8 cellular contexts compared by ENCODE assay signal in the genomic region with DNA sequence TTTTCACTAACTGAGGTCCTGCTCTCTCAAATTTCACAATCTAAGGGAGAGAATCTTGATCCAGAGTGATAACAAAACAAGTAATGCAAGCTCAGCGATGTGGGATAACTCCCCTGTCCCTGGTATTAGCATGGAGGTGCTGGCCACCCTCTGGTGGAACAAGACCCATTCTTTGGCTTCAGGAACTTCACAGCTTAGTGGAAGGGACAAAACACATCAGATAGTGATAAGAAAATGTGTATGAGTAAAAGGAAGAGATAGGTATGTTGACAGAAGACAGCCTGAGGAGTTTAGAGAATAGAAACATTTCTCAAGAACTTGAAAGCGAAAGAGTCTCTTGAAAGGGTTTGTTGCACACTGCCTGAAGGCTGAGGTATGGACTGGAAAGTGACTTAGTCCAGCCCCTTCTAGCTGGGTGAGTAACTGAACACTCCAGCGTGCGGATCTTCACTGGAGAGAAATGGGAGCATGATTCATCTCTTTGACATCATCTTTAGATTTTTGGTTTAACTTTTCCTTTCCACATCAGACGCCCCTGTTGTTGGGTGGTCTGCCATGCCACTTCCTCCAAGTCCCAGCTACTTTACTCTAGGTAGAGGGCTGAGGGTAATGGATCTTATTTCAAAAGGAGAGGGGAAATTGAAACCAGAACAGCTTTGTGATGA. TPM values are rescaled to one million over a fixed set of nuclear protein-coding genes. Genes with fewer than 3 reads are reported as not detected.
DNase-seq lines count a peak whose midpoint lies in the region; ATAC-seq and TF ChIP-seq lines count a peak whose summit lies in the region.

No MANE protein-coding gene starts in this region.

- CTCF ChIA-PET in Caco-2 (lab: Charles Lee), result interaction anchor here (1.0 to 1.2 kb wide), 3 partner anchors 25 to 33 kb away, joined by 3 read pairs; no protein-coding TSS in a partner anchor

- H3K9me3 ChIP-seq in Caco-2 (no peaks in the 10 kb centered on the region), Karpas-422 (ENCODE audit: low read length) (no peaks in the 10 kb centered on the region)

- H3K27ac Mint-ChIP-seq in Caco-2 (ENCODE audit: unreplicated experiment), result peak overlapping the region; percentile 30

- no peaks in the 10 kb centered on the region for H3K9me2 ChIP-seq in Karpas-422 (replicated peaks; ENCODE audit: insufficient read depth, low read length)

- no peaks in the 10 kb centered on the region for H3K36me3 Mint-ChIP-seq in Caco-2 (ENCODE audit: insufficient read depth, unreplicated experiment)

- peaks cover 74% of the 10 kb centered on the region for H3K4me1 ChIP-seq in Caco-2
- no peaks in the 10 kb centered on the region for H3K4me1 ChIP-seq in Karpas-422 (ENCODE audit: low read length)

- H3K79me2 ChIP-seq in Karpas-422 (ENCODE audit: low read length), result no peaks in the 10 kb centered on the region

- POLR2A ChIA-PET in Caco-2 (lab: Charles Lee), result interaction anchor here (1.3 kb wide), 1 partner anchor 25 kb away, joined by 10 read pairs; no protein-coding TSS in a partner anchor

- intact Hi-C loops in Caco-2 (cut with micrococcal nuclease; ENCODE audit: unreplicated experiment), result loop anchor here (1.0 to 10.0 kb wide), 5 partner anchors 26 to 632 kb away; a partner anchor contains a TSS

- no peaks in the 10 kb centered on the region for H3K27me3 Mint-ChIP-seq in Caco-2 (ENCODE audit: insufficient read depth, unreplicated experiment)

- BruUV-seq in Caco-2 (replicated peaks; lab: Mats Ljungman, UMichigan), result no TSS peak

- no peak overlapping the region for H2AFZ ChIP-seq in Karpas-422 (ENCODE audit: low read length)

- peak; percentile 69 to 72 for DNase-seq in Caco-2
- DNase-seq in GM20000 (ENCODE audit: low spot score), result peak; percentile 37
- peak; percentile 86 for DNase-seq in NCI-H226
- DNase-seq in fibroblast of pulmonary artery (ENCODE audit: low read depth), result peak; percentile 81
- no peak for DNase-seq in Karpas-422
- no peak for DNase-seq in anterior cingulate cortex (lab: John Stamatoyannopoulos, UW)
- DNase-seq in NCI-H2227 (lab: John Stamatoyannopoulos, UW; ENCODE audit: unreplicated experiment), result no peak

- H3K4me3 ChIP-seq in Caco-2 (ENCODE audit: low read depth, low read length) (no peak overlapping the region), fibroblast of pulmonary artery (replicated peaks; ENCODE audit: low read depth, low read length) (no peak overlapping the region), Karpas-422 (ENCODE audit: low read length) (no peak overlapping the region)

- H3K27me3 ChIP-seq in Caco-2 (replicated peaks; ENCODE audit: control insufficient read depth, insufficient read depth, low read length) (no peaks in the 10 kb centered on the region), Karpas-422 (ENCODE audit: low read length) (no peaks in the 10 kb centered on the region)

- H4K20me1 ChIP-seq in Karpas-422 (ENCODE audit: insufficient read depth, low read depth, low read length), result no peaks in the 10 kb centered on the region

- no peak overlapping the region for H3K4me2 ChIP-seq in Karpas-422 (ENCODE audit: low read depth, low read length, poor library complexity, severe bottlenecking)

- no peak overlapping the region for H3K9ac ChIP-seq in Karpas-422 (ENCODE audit: low read length)

- H3K4me3 Mint-ChIP-seq in Caco-2 (ENCODE audit: unreplicated experiment), result peak overlapping the region; percentile 8

- H3K36me3 ChIP-seq in Caco-2 (ENCODE audit: control insufficient read depth, insufficient read depth, low read length) (no peaks in the 10 kb centered on the region), Karpas-422 (ENCODE audit: insufficient read depth, low read length) (no peaks in the 10 kb centered on the region)

- ATAC-seq in HG03571 (IDR thresholded peaks at IDR 0.05; ENCODE audit: unreplicated experiment), result no peak

- peaks cover 56% of the 10 kb centered on the region for H3K4me1 Mint-ChIP-seq in Caco-2 (ENCODE audit: low read depth, unreplicated experiment)

- H3K9me3 Mint-ChIP-seq in Caco-2 (ENCODE audit: unreplicated experiment), result no peaks in the 10 kb centered on the region

- TF ChIP-seq CTCF in Caco-2 (IDR thresholded peaks at IDR 0.05; ENCODE audit: insufficient read depth in 1 of 2, low read depth in 1 of 2, low read length in 1 of 2, severe bottlenecking in 1 of 2, unreplicated experiment in 1 of 2) (no peak), GM20000 (IDR thresholded peaks at IDR 0.05; ENCODE audit: extremely low read depth, missing control alignments) (no peak), fibroblast of pulmonary artery (IDR thresholded peaks at IDR 0.05; ENCODE audit: low read length, missing control alignments) (no peak)

- no peak overlapping the region for H3K27ac ChIP-seq in Karpas-422 (ENCODE audit: low read length)

RNA-seq across cellular contexts. Expression of a gene that starts 25.4 kb away (rescaled TPM):
- 10.0 and 10.7 TPM in 2 replicates for total RNA-seq in Caco-2 (2022)
- total RNA-seq in Karpas-422 (2014; rRNA removed; shearing (Covaris generic); ENCODE audit: low replicate concordance), result 1.7 and 4.2 TPM in 2 replicates

Comparison
In these comparisons a context has a peak if more than half of its experiments do, and no peak if none do; other contexts are left out.
1. DNase-seq: peak in Caco-2 (2 of 2), GM20000 (single experiment), NCI-H226 (single experiment) and fibroblast of pulmonary artery (single experiment); none in Karpas-422 (single experiment), anterior cingulate cortex (0 of 58) and NCI-H2227 (single experiment).